ENCODE assay signal across 20 cellular contexts in the genomic region with DNA sequence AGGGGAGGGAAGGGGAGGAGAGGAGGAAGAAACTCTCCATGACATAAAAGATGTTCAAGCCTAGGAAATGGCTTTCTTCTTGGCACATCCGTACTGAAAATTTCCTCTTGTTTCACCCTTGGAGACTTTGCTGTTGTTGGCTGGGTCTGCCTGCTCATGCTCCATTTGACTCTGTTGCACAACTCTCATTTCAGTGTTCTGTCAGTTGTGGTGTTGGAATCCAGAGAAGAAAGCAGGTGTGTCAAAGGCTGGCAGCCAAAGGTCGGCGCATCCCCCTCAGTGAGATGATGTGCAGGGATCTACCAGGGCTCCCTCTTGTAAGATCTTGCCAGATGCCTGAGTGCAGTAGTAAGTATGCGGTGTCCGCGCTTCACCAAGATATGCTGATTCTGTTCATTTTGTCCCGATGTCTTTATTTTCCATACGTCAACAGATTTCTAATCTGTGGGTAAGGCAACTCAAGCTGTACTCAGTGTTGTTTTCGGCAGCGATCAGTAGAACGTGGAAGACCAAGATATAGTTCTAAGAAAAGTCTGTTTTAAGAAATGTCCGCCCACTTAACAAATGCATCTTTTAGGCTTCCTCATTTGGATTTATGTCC.
A peak's percentile ranks its signal among the peaks of the same experiment; 100 is the strongest.
DNase-seq lines count a peak whose midpoint lies in the region; ATAC-seq and TF ChIP-seq lines count a peak whose summit lies in the region.
"Had no signal": no experiment of that assay in that cellular context is flagged by ENCODE, and none has a peak within 500 bp of the region (broad histone marks: within the 10 kb centered on the region; RNA-seq: fewer than 3 reads in every experiment).

No MANE protein-coding gene starts in this region.

- peak; percentile 74 to 95 for ATAC-seq in left cardiac atrium
- ATAC-seq in GM18867 (IDR thresholded peaks at IDR 0.05; ENCODE audit: unreplicated experiment) = no peak
- no peak for ATAC-seq in activated CD8-positive, alpha-beta T cell treated with anti-CD3 and anti-CD28 coated beads, Interleukin-2, amount 10 ng/mL, durations not matched to agents 7 days and 5 days
- ATAC-seq: GM23338, HCT116 had no signal

- H3K9me3 ChIP-seq in parathyroid adenoma (ENCODE audit: control insufficient read depth, low read length) = no peaks in the 10 kb centered on the region

- H3K27ac ChIP-seq in parathyroid adenoma = no peak overlapping the region

- H3K4me3 Mint-ChIP-seq in activated CD8-positive, alpha-beta T cell treated with anti-CD3 and anti-CD28 coated beads, Interleukin-2, amount 10 ng/mL, durations not matched to agents 7 days and 5 days = no peak overlapping the region
- H3K4me3 Mint-ChIP-seq: CD4-positive, alpha-beta memory T cell; GM23338 had no signal

- peaks cover 11% of the 10 kb centered on the region for H3K9me3 Mint-ChIP-seq in activated CD8-positive, alpha-beta T cell treated with anti-CD3 and anti-CD28 coated beads, Interleukin-2, amount 10 ng/mL, durations not matched to agents 7 days and 5 days (ENCODE audit: insufficient read depth)

- H3K9ac ChIP-seq in parathyroid adenoma = no peak overlapping the region

- intact Hi-C loops in left cardiac atrium (cut with DNase I) = no loop called here

- H3K4me1 ChIP-seq in parathyroid adenoma = no peaks in the 10 kb centered on the region

- H3K4me3 ChIP-seq in cardiac fibroblast (replicated peaks in 1 of 2; ENCODE audit: low read depth in 2 of 2, low read length in 2 of 2) (no peak overlapping the region), parathyroid adenoma (ENCODE audit: low read depth, low read length) (no peak overlapping the region)
- H3K4me3 ChIP-seq: GM23338 had no signal

- H3K27me3 ChIP-seq in parathyroid adenoma (ENCODE audit: control insufficient read depth, insufficient read depth, low read length) = no peaks in the 10 kb centered on the region

- no peak overlapping the region for H2AFZ ChIP-seq in parathyroid adenoma
- H2AFZ ChIP-seq: GM23338 had no signal

- peak overlapping the region; percentile 29 for H3K4me2 ChIP-seq in parathyroid adenoma (ENCODE audit: low read length)
- H3K4me2 ChIP-seq: GM23338 had no signal

- POLR2A ChIA-PET in GM10248 (lab: Yijun Ruan, JAX) = no interaction called here
- POLR2A ChIA-PET in activated CD8-positive, alpha-beta T cell treated with anti-CD3 and anti-CD28 coated beads, Interleukin-2, amount 10 ng/mL, durations not matched to agents 7 days and 5 days (lab: Charles Lee) = no interaction called here

- TF ChIP-seq CTCF in cardiac fibroblast (IDR thresholded peaks at IDR 0.05; ENCODE audit: low read depth, low read length) (no peak), parathyroid adenoma (IDR thresholded peaks at IDR 0.05) (no peak), GM10248 (IDR thresholded peaks at IDR 0.05; ENCODE audit: control extremely low read depth, extremely low read depth, low read depth, missing control alignments) (no peak)

- H3K36me3 Mint-ChIP-seq in activated CD8-positive, alpha-beta T cell treated with anti-CD3 and anti-CD28 coated beads, Interleukin-2, amount 10 ng/mL, durations not matched to agents 7 days and 5 days (ENCODE audit: low read depth) = no peaks in the 10 kb centered on the region
- H3K36me3 Mint-ChIP-seq: CD4-positive, alpha-beta memory T cell had no signal

- no peak overlapping the region for H3K27ac Mint-ChIP-seq in activated CD8-positive, alpha-beta T cell treated with anti-CD3 and anti-CD28 coated beads, Interleukin-2, amount 10 ng/mL, durations not matched to agents 7 days and 5 days
- H3K27ac Mint-ChIP-seq: CD4-positive, alpha-beta memory T cell; GM23338 had no signal

- no peaks in the 10 kb centered on the region for H3K36me3 ChIP-seq in parathyroid adenoma (ENCODE audit: control insufficient read depth, insufficient read depth, low read length)

- H3K79me2 ChIP-seq in parathyroid adenoma = no peaks in the 10 kb centered on the region

- CTCF ChIA-PET in GM10248 (lab: Yijun Ruan, JAX) = no interaction called here
- CTCF ChIA-PET in activated CD8-positive, alpha-beta T cell treated with anti-CD3 and anti-CD28 coated beads, Interleukin-2, amount 10 ng/mL, durations not matched to agents 7 days and 5 days (lab: Charles Lee) = no interaction called here

- no peaks in the 10 kb centered on the region for H3K27me3 Mint-ChIP-seq in activated CD8-positive, alpha-beta T cell treated with anti-CD3 and anti-CD28 coated beads, Interleukin-2, amount 10 ng/mL, durations not matched to agents 7 days and 5 days (ENCODE audit: low read depth)

- no peaks in the 10 kb centered on the region for H3K4me1 Mint-ChIP-seq in activated CD8-positive, alpha-beta T cell treated with anti-CD3 and anti-CD28 coated beads, Interleukin-2, amount 10 ng/mL, durations not matched to agents 7 days and 5 days (ENCODE audit: low read depth)
- H3K4me1 Mint-ChIP-seq: CD4-positive, alpha-beta memory T cell; GM23338 had no signal

- DNase-seq in NCI-H226 = peak; percentile 86
- DNase-seq in cardiac fibroblast (ENCODE audit: low read depth in 2 of 2) = peak; percentile 24 to 33
- peak; percentile 32 for DNase-seq in left cardiac atrium
- DNase-seq in GM10248 (ENCODE audit: extremely low spot score) = no peak
- no peak for DNase-seq in epidermal melanocyte (ENCODE audit: insufficient read length, low spot score)
- no peak for DNase-seq in activated CD8-positive, alpha-beta T cell treated with anti-CD3 and anti-CD28 coated beads, Interleukin-2, amount 10 ng/mL, durations not matched to agents 7 days and 5 days
- DNase-seq: CD4-positive, alpha-beta memory T cell; DMS153; GDM1; NCI-H1105 treated with DMSO at 0.1 percent for 48 hours; NCI-H1694; NCI-H2081 treated with DMSO at 0.1 percent for 48 hours; NCI-H510A; NCI-H748 treated with DMSO at 0.1 percent for 48 hours; OCI-M1; SIG-M5 had no signal

Comparison
In these comparisons a context has a peak if more than half of its experiments do, and no peak if none do; other contexts are left out.
1. DNase-seq: peak in NCI-H226 (single experiment), cardiac fibroblast (2 of 2) and left cardiac atrium (single experiment); none in GM10248 (single experiment), epidermal melanocyte (single experiment) and activated CD8-positive, alpha-beta T cell treated with anti-CD3 and anti-CD28 coated beads, Interleukin-2, amount 10 ng/mL, durations not matched to agents 7 days and 5 days (single experiment).
2. ATAC-seq: peak in left cardiac atrium (2 of 2); none in GM18867 (single experiment) and activated CD8-positive, alpha-beta T cell treated with anti-CD3 and anti-CD28 coated beads, Interleukin-2, amount 10 ng/mL, durations not matched to agents 7 days and 5 days (single experiment).